1 cellular context compared by ENCODE assay signal in genomic region chr12:102513739-102514138, GRCh38.
TF ChIP-seq lines count a peak whose summit lies in the region.

No MANE protein-coding gene starts in this region.

TF ChIP-seq in GM23338, 12 proteins besides CTCF, POLR2A, EP300 and RAD21:
- TF ChIP-seq ZNF462 (CRISPR knock-in tag; IDR thresholded peaks at IDR 0.05) (no peak), POLR2AphosphoS5 (IDR thresholded peaks at IDR 0.05; ENCODE audit: low read depth) (no peak)
